Comparison of ENCODE assay signal across 8 cellular contexts in genomic region chr19:42198676-42199439, GRCh38. TPM values are rescaled to one million over a fixed set of nuclear protein-coding genes. Genes with fewer than 3 reads are reported as not detected.
DNase-seq lines count a peak whose midpoint lies in the region; ATAC-seq, FAIRE-seq and TF ChIP-seq lines count a peak whose summit lies in the region.

No MANE protein-coding gene starts in this region.

- peaks cover 27% of the 10 kb centered on the region for H3K36me3 Mint-ChIP-seq in progenitor cell of endocrine pancreas (ENCODE audit: insufficient read depth)

- no peak overlapping the region for H3K4me3 ChIP-seq in colonic mucosa

- FAIRE-seq in frontal cortex (lab: Jason Lieb, UNC): no peak

- no peak for TF ChIP-seq CTCF in colonic mucosa (IDR thresholded peaks at IDR 0.05)
- no peak for TF ChIP-seq CTCF in progenitor cell of endocrine pancreas (IDR thresholded peaks at IDR 0.05; ENCODE audit: unreplicated experiment)

- H3K4me3 Mint-ChIP-seq in progenitor cell of endocrine pancreas (ENCODE audit: low read depth): no peak overlapping the region

- no peak overlapping the region for H3K27ac Mint-ChIP-seq in progenitor cell of endocrine pancreas

- DNase-seq in T-helper 9 cell (peak; percentile 70), colonic mucosa (peak; percentile 47), progenitor cell of endocrine pancreas (ENCODE audit: low spot score, unreplicated experiment) (no peak), frontal cortex (ENCODE audit: low spot score in 2 of 2) (no peak), NCI-H2029 (lab: John Stamatoyannopoulos, UW) (no peak)
- peak; percentile 58 for DNase-seq in stimulated activated CD8-positive, alpha-beta memory T cell treated with anti-CD3 and anti-CD28 coated beads, Interleukin-12 subunit alpha, Interleukin-12 subunit beta, amount 100 ng/mL, for 1 hour (ENCODE audit: low read depth)

- H3K27ac ChIP-seq in colonic mucosa: peak overlapping the region; percentile 66

- H3K9me3 ChIP-seq in colonic mucosa: no peaks in the 10 kb centered on the region

- no peaks in the 10 kb centered on the region for H3K9me3 Mint-ChIP-seq in progenitor cell of endocrine pancreas (ENCODE audit: low read depth)

- H3K27me3 Mint-ChIP-seq in progenitor cell of endocrine pancreas: no peaks in the 10 kb centered on the region

- no peaks in the 10 kb centered on the region for H3K27me3 ChIP-seq in colonic mucosa

- ATAC-seq in GM18511 (IDR thresholded peaks at IDR 0.05; ENCODE audit: unreplicated experiment) (peak; percentile 53), HG02798 (IDR thresholded peaks at IDR 0.05; ENCODE audit: poor library complexity, unreplicated experiment) (peak; percentile 35)

- H3K9ac ChIP-seq in colonic mucosa (ENCODE audit: low read depth in 2 of 2, low read length in 2 of 2): peak overlapping the region in 1 of 2 donors; percentile 4

- H3K4me1 ChIP-seq in colonic mucosa: peaks cover 4% of the 10 kb centered on the region

- peaks cover 9% of the 10 kb centered on the region for H3K36me3 ChIP-seq in colonic mucosa

- H3K4me1 Mint-ChIP-seq in progenitor cell of endocrine pancreas (ENCODE audit: low read depth): no peaks in the 10 kb centered on the region

- intact Hi-C loops in colonic mucosa (cut with DNase I): no loop called here

RNA-seq across cellular contexts. Expression of gene DEDD2, which starts 18.6 kb away (rescaled TPM):
- total RNA-seq in colonic mucosa (10 to 100 TPM; 27.0 to 33.8 TPM), progenitor cell of endocrine pancreas (35.7 and 38.3 TPM in 2 replicates), frontal cortex (20.0 TPM)

RNA-seq across cellular contexts. Expression of gene ZNF526, which starts 21.3 kb away (rescaled TPM):
- total RNA-seq in colonic mucosa: 10 to 100 TPM in 1 of 2 donors, 1 to 10 TPM in 1; 9.3 to 12.8 TPM
- total RNA-seq in progenitor cell of endocrine pancreas: 17.6 and 21.1 TPM in 2 replicates
- total RNA-seq in frontal cortex: 4.1 TPM

RNA-seq across cellular contexts. Expression of gene GSK3A, which starts 43.5 kb away (rescaled TPM):
- total RNA-seq in colonic mucosa: 10 to 100 TPM; 47.8 to 51.8 TPM
- 53.0 and 54.7 TPM in 2 replicates for total RNA-seq in progenitor cell of endocrine pancreas
- total RNA-seq in frontal cortex: 16.3 TPM

RNA-seq across cellular contexts. Expression of gene ERF, which starts 56.1 kb away (rescaled TPM):
- total RNA-seq in colonic mucosa (10 to 100 TPM; 46.7 to 57.3 TPM), progenitor cell of endocrine pancreas (106 and 111 TPM in 2 replicates), frontal cortex (7.7 TPM)

Comparison
In these comparisons a context has a peak if more than half of its experiments do, and no peak if none do; other contexts are left out.
1. DNase-seq: peak in T-helper 9 cell (single experiment), colonic mucosa (single experiment) and stimulated activated CD8-positive, alpha-beta memory T cell treated with anti-CD3 and anti-CD28 coated beads, Interleukin-12 subunit alpha, Interleukin-12 subunit beta, amount 100 ng/mL, for 1 hour (single experiment); none in progenitor cell of endocrine pancreas (single experiment), frontal cortex (0 of 2) and NCI-H2029 (single experiment).